In genomic region chr20:48912065-48912464, GRCh38 we compare ENCODE assay signal across 9 cellular contexts. TPM values are rescaled to one million over a fixed set of nuclear protein-coding genes. Genes with fewer than 3 reads are reported as not detected.
DNase-seq lines count a peak whose midpoint lies in the region; ATAC-seq lines count a peak whose summit lies in the region.
"Had no signal": no experiment of that assay in that cellular context is flagged by ENCODE, and none has a peak within 500 bp of the region (broad histone marks: within the 10 kb centered on the region; RNA-seq: fewer than 3 reads in every experiment).

No MANE protein-coding gene starts in this region.

- H3K27me3 Mint-ChIP-seq in CD4-positive, CD25-positive, alpha-beta regulatory T cell = peaks cover 28% of the 10 kb centered on the region

- no peak for DNase-seq in CD4-positive, CD25-positive, alpha-beta regulatory T cell
- DNase-seq in NCI-H82 treated with DMSO at 0.1 percent for 48 hours (lab: John Stamatoyannopoulos, UW; ENCODE audit: unreplicated experiment) = peak; percentile 58
- DNase-seq in stimulated activated CD4-positive, alpha-beta T cell treated with anti-CD3 and anti-CD28 coated beads, Interleukin-2, amount 100 ng/mL, for 24 hours = no peak
- no peak for DNase-seq in cerebellum (ENCODE audit: low spot score)
- DNase-seq in H4 (ENCODE audit: low spot score) = no peak
- DNase-seq: PC-9 had no signal

- no peaks in the 10 kb centered on the region for H3K9me3 ChIP-seq in CD4-positive, CD25-positive, alpha-beta regulatory T cell (ENCODE audit: control insufficient read depth in 2 of 2, low read length in 2 of 2)

- no peak overlapping the region for H3K4me3 ChIP-seq in CD4-positive, CD25-positive, alpha-beta regulatory T cell (ENCODE audit: low read depth, low read length)
- H3K4me3 ChIP-seq: PC-9 had no signal

- no peaks in the 10 kb centered on the region for H3K4me1 ChIP-seq in CD4-positive, CD25-positive, alpha-beta regulatory T cell (ENCODE audit: control insufficient read depth, insufficient read depth, low read length, poor library complexity, severe bottlenecking)

- no peaks in the 10 kb centered on the region for H3K36me3 Mint-ChIP-seq in CD4-positive, CD25-positive, alpha-beta regulatory T cell

- peak overlapping the region in 1 of 3 donors; percentile 41 for H3K27ac Mint-ChIP-seq in CD4-positive, CD25-positive, alpha-beta regulatory T cell

- no peak overlapping the region for H3K27ac ChIP-seq in CD4-positive, CD25-positive, alpha-beta regulatory T cell (ENCODE audit: insufficient read depth, low read length, poor library complexity, severe bottlenecking)
- H3K27ac ChIP-seq: PC-9 had no signal

- no peaks in the 10 kb centered on the region for H3K27me3 ChIP-seq in CD4-positive, CD25-positive, alpha-beta regulatory T cell (ENCODE audit: control insufficient read depth, insufficient read depth, low read length)

- no peaks in the 10 kb centered on the region for H3K36me3 ChIP-seq in CD4-positive, CD25-positive, alpha-beta regulatory T cell (ENCODE audit: control insufficient read depth, insufficient read depth, low read length)

- ATAC-seq in CD4-positive, CD25-positive, alpha-beta regulatory T cell (ENCODE audit: low read depth in 2 of 2) = peak; percentile 43 to 54
- ATAC-seq in GM19351 (IDR thresholded peaks at IDR 0.05; ENCODE audit: unreplicated experiment) (peak; percentile 81), HG02970 (IDR thresholded peaks at IDR 0.05; ENCODE audit: low FRiP score, unreplicated experiment) (peak; percentile 64), GM21528 (IDR thresholded peaks at IDR 0.05; ENCODE audit: low FRiP score, unreplicated experiment) (no peak)

- H3K4me3 Mint-ChIP-seq in CD4-positive, CD25-positive, alpha-beta regulatory T cell = no peak overlapping the region

- peaks cover 0 to 2% (median 1%) of the 10 kb centered on the region in 4 donors for H3K4me1 Mint-ChIP-seq in CD4-positive, CD25-positive, alpha-beta regulatory T cell

- no peaks in the 10 kb centered on the region for H3K9me3 Mint-ChIP-seq in CD4-positive, CD25-positive, alpha-beta regulatory T cell

RNA-seq across cellular contexts. Expression of gene ARFGEF2, which starts 9.4 kb away (rescaled TPM):
- 22.1 TPM for total RNA-seq in CD4-positive, CD25-positive, alpha-beta regulatory T cell
- 1 to 10 TPM; 6.8 to 7.9 (median 7.4) TPM for polyA plus RNA-seq in CD4-positive, CD25-positive, alpha-beta regulatory T cell
- 27.9 TPM for total RNA-seq in cerebellum
- total RNA-seq in H4 (2014; rRNA removed; shearing (Covaris generic)) = 11.2 and 13.8 TPM in 2 replicates
